19 cellular contexts compared by ENCODE assay signal in the genomic region with DNA sequence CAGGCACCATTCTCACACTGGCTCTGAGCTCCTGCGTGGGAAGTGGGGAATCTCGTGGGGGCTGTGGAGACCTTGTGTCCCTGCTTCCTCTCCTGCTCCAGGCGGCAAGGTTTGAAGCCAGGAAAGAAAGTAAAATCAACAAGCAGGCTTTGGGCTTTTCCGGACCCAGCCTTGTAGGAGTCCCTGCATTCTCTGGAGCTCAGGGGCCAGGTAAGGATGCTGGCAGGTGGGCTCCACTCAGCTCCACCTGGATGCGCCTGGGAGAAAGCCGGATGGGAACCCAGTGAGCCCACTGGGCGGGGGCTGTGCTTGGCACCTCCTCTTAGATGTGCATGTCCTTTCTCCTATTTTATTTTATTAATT.
DNase-seq lines count a peak whose midpoint lies in the region; ATAC-seq and TF ChIP-seq lines count a peak whose summit lies in the region.
"Had no signal": no experiment of that assay in that cellular context is flagged by ENCODE, and none has a peak within 500 bp of the region (broad histone marks: within the 10 kb centered on the region; RNA-seq: fewer than 3 reads in every experiment).

No MANE protein-coding gene starts in this region.

- H3K4me1 Mint-ChIP-seq in CD4-positive, alpha-beta memory T cell: peaks cover 0 to 2% (median 0%) of the 10 kb centered on the region in 4 donors
- H3K4me1 Mint-ChIP-seq: B cell had no signal

- TF ChIP-seq CTCF in SK-N-SH (IDR thresholded peaks at IDR 0.05): no peak
- TF ChIP-seq CTCF in spleen (IDR thresholded peaks at IDR 0.05 in 8 of 11, conservative IDR thresholded peaks at IDR 0.05 in 3 of 11): no peak
- no peak for TF ChIP-seq CTCF in left lung (IDR thresholded peaks at IDR 0.05)

- H3K27ac Mint-ChIP-seq in CD4-positive, alpha-beta memory T cell: peak overlapping the region in 1 of 7 donors; percentile 88
- H3K27ac Mint-ChIP-seq: B cell had no signal

- H2AFZ ChIP-seq in SK-N-SH (ENCODE audit: low read depth): no peak overlapping the region

- no peak for TF ChIP-seq RAD21 in SK-N-SH (IDR thresholded peaks at IDR 0.05; ENCODE audit: low read length)

- DNase-seq in SK-N-SH: peak; percentile 41
- DNase-seq in H7: peak; percentile 58
- peak; percentile 50 for DNase-seq in islet precursor cell
- DNase-seq in spleen: peak; percentile 33
- DNase-seq in left lung: no peak
- no peak for DNase-seq in NCI-H774 (lab: John Stamatoyannopoulos, UW)
- DNase-seq in CD4-positive, alpha-beta memory T cell: no peak
- DNase-seq: CD4-positive, CD25-positive, alpha-beta regulatory T cell; MG63; NCI-H1105 treated with DMSO at 0.1 percent for 48 hours; NCI-H1694 treated with DMSO at 0.1 percent for 48 hours; NCI-H526 treated with DMSO at 0.1 percent for 48 hours; NK-92 treated with Interleukin-12 subunit alpha and Interleukin-12 subunit beta, amount 100 ng/mL, for 24 hours; OCI-M1; RPMI8226 had no signal

- no peak for TF ChIP-seq EP300 in SK-N-SH (IDR thresholded peaks at IDR 0.05; ENCODE audit: borderline replicate concordance in 1 of 2, low read depth in 1 of 2, low read length in 1 of 2)

- TF ChIP-seq POLR2A in spleen (IDR thresholded peaks at IDR 0.05): no peak

- CTCF ChIA-PET in SK-N-SH (lab: Yijun Ruan, JAX): interaction anchor here (1.3 to 21.9 kb wide), 4 partner anchors 8 to 172 kb away, joined by 5 to 566 read pairs (median 6); no protein-coding TSS in a partner anchor
- CTCF ChIA-PET in CD4-positive, alpha-beta memory T cell (lab: Charles Lee; ENCODE audit: partially characterized antibody): no interaction called here

- no peak overlapping the region for H3K4me3 ChIP-seq in SK-N-SH (ENCODE audit: low read depth in 2 of 2, low read length in 1 of 2)
- H3K4me3 ChIP-seq in H7 (ENCODE audit: insufficient read depth, low read depth, low read length): no peak overlapping the region
- no peak overlapping the region for H3K4me3 ChIP-seq in spleen
- no peak overlapping the region for H3K4me3 ChIP-seq in left lung
- no peak overlapping the region for H3K4me3 ChIP-seq in CD4-positive, alpha-beta memory T cell (ENCODE audit: low read length in 2 of 2)
- H3K4me3 ChIP-seq: HAP-1, MG63 had no signal

- H3K79me2 ChIP-seq in SK-N-SH (ENCODE audit: insufficient read depth): no peaks in the 10 kb centered on the region

- peaks cover 0 to 6% (median 0%) of the 10 kb centered on the region in 8 donors for H3K9me3 Mint-ChIP-seq in CD4-positive, alpha-beta memory T cell
- H3K9me3 Mint-ChIP-seq: CD4-positive, CD25-positive, alpha-beta regulatory T cell had no signal

- H3K27ac ChIP-seq in SK-N-SH (ENCODE audit: low read depth in 2 of 2, low read length in 1 of 2) (no peak overlapping the region), spleen (no peak overlapping the region), left lung (no peak overlapping the region)
- H3K27ac ChIP-seq in CD4-positive, alpha-beta memory T cell (ENCODE audit: low read depth, low read length): no peak overlapping the region
- H3K27ac ChIP-seq: 22Rv1 had no signal

- no peaks in the 10 kb centered on the region for H3K27me3 ChIP-seq in SK-N-SH (ENCODE audit: insufficient read depth)
- H3K27me3 ChIP-seq in H7 (ENCODE audit: control insufficient read depth, insufficient read depth, low read length): no peaks in the 10 kb centered on the region
- H3K27me3 ChIP-seq in spleen (replicated peaks in 1 of 7): no peaks in the 10 kb centered on the region
- H3K27me3 ChIP-seq in left lung: no peaks in the 10 kb centered on the region
- H3K27me3 ChIP-seq in CD4-positive, alpha-beta memory T cell (ENCODE audit: insufficient read depth, low read length): no peaks in the 10 kb centered on the region
- H3K27me3 ChIP-seq: MG63 had no signal

- no peak overlapping the region for H3K9ac ChIP-seq in SK-N-SH

- POLR2A ChIA-PET in SK-N-SH (lab: Yijun Ruan, JAX): no interaction called here
- POLR2A ChIA-PET in CD4-positive, alpha-beta memory T cell (lab: Charles Lee; ENCODE audit: partially characterized antibody): interaction anchor here (0.6 to 1.4 kb wide), 4 partner anchors 51 to 525 kb away, joined by 3 read pairs; no protein-coding TSS in a partner anchor

- H3K36me3 ChIP-seq in SK-N-SH (replicated peaks in 1 of 2; ENCODE audit: control insufficient read depth in 1 of 2, insufficient read depth in 2 of 2, low read length in 1 of 2) (peaks cover 11 to 13% of the 10 kb centered on the region in 2 experiments), H7 (replicated peaks; ENCODE audit: control insufficient read depth, insufficient read depth, low read length) (peaks cover 3% of the 10 kb centered on the region), spleen (peaks cover 0 to 43% (median 32%) of the 10 kb centered on the region in 6 donors), left lung (peaks cover 0 to 35% of the 10 kb centered on the region in 2 donors)
- peaks cover 20% of the 10 kb centered on the region for H3K36me3 ChIP-seq in CD4-positive, alpha-beta memory T cell (ENCODE audit: insufficient read depth, low read length)
- H3K36me3 ChIP-seq: HAP-1 had no signal

- intact Hi-C loops in spleen (cut with DNase I; ENCODE audit: low total_unique reads) (no loop called here), left lung (cut with DNase I) (no loop called here)
- intact Hi-C loops in CD4-positive, alpha-beta memory T cell (cut with micrococcal nuclease): no loop called here

- H3K4me3 Mint-ChIP-seq in CD4-positive, alpha-beta memory T cell: no peak overlapping the region
- H3K4me3 Mint-ChIP-seq: B cell had no signal

- H3F3A ChIP-seq in SK-N-SH (replicated peaks; ENCODE audit: insufficient read depth): peaks cover 5% of the 10 kb centered on the region

- H3K4me2 ChIP-seq in SK-N-SH: no peak overlapping the region

- H3K36me3 Mint-ChIP-seq in CD4-positive, alpha-beta memory T cell: peaks cover 20 to 26% of the 10 kb centered on the region in 2 donors

- no peak for ATAC-seq in SK-N-SH treated with all-trans-retinoic acid at 6 μM for 48 hours
- no peak for ATAC-seq in left lung

- peaks cover 0 to 9% of the 10 kb centered on the region in 2 experiments; a peak in 1 of 4 replicates for H3K4me1 ChIP-seq in SK-N-SH (ENCODE audit: control insufficient read depth in 1 of 2, insufficient read depth in 2 of 2, low read depth in 1 of 2, low read length in 1 of 2)
- no peaks in the 10 kb centered on the region for H3K4me1 ChIP-seq in spleen
- no peaks in the 10 kb centered on the region for H3K4me1 ChIP-seq in left lung
- no peaks in the 10 kb centered on the region for H3K4me1 ChIP-seq in CD4-positive, alpha-beta memory T cell (ENCODE audit: insufficient read depth, low read length)
- H3K4me1 ChIP-seq: HAP-1 had no signal

- WGBS in SK-N-SH (ENCODE audit: low lambda C conversion rate): 100% methylated on average over 7 of the region's 7 CpGs
- 83 to 95% (median 85%) methylated on average over 5 to 7 of the region's 7 CpGs for WGBS in spleen, 5 donors

- no peaks in the 10 kb centered on the region for H3K9me2 ChIP-seq in SK-N-SH

- H3K9me3 ChIP-seq in SK-N-SH (no peaks in the 10 kb centered on the region), spleen (no peaks in the 10 kb centered on the region), left lung (no peaks in the 10 kb centered on the region)
- no peaks in the 10 kb centered on the region for H3K9me3 ChIP-seq in CD4-positive, alpha-beta memory T cell (ENCODE audit: control insufficient read depth in 1 of 2, low read length in 2 of 2)
- H3K9me3 ChIP-seq: HAP-1, MG63 had no signal

- no peaks in the 10 kb centered on the region for H4K20me1 ChIP-seq in SK-N-SH (ENCODE audit: insufficient read depth)

- no peaks in the 10 kb centered on the region for H3K27me3 Mint-ChIP-seq in CD4-positive, alpha-beta memory T cell
- H3K27me3 Mint-ChIP-seq: B cell; CD4-positive, CD25-positive, alpha-beta regulatory T cell had no signal

TF ChIP-seq in SK-N-SH, 30 proteins besides CTCF, POLR2A, EP300 and RAD21 (continues in another document):
- no peak for TF ChIP-seq SIN3A (IDR thresholded peaks at IDR 0.05; ENCODE audit: borderline replicate concordance, low read depth, low read length)
- TF ChIP-seq, protein P1, sequence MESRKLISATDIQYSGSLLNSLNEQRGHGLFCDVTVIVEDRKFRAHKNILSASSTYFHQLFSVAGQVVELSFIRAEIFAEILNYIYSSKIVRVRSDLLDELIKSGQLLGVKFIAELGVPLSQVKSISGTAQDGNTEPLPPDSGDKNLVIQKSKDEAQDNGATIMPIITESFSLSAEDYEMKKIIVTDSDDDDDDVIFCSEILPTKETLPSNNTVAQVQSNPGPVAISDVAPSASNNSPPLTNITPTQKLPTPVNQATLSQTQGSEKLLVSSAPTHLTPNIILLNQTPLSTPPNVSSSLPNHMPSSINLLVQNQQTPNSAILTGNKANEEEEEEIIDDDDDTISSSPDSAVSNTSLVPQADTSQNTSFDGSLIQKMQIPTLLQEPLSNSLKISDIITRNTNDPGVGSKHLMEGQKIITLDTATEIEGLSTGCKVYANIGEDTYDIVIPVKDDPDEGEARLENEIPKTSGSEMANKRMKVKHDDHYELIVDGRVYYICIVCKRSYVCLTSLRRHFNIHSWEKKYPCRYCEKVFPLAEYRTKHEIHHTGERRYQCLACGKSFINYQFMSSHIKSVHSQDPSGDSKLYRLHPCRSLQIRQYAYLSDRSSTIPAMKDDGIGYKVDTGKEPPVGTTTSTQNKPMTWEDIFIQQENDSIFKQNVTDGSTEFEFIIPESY (IDR thresholded peaks at IDR 0.05; ENCODE audit: borderline replicate concordance, low read depth): no peak
- no peak for TF ChIP-seq RCOR1 (IDR thresholded peaks at IDR 0.05; ENCODE audit: low read length)
- TF ChIP-seq FOXJ3 (CRISPR knock-in tag; IDR thresholded peaks at IDR 0.05): no peak

TF ChIP-seq in SK-N-SH treated with all-trans-retinoic acid at 6 μM for 48 hours, 23 proteins besides CTCF, POLR2A, EP300 and RAD21 (continues in another document):
- TF ChIP-seq, protein P2, sequence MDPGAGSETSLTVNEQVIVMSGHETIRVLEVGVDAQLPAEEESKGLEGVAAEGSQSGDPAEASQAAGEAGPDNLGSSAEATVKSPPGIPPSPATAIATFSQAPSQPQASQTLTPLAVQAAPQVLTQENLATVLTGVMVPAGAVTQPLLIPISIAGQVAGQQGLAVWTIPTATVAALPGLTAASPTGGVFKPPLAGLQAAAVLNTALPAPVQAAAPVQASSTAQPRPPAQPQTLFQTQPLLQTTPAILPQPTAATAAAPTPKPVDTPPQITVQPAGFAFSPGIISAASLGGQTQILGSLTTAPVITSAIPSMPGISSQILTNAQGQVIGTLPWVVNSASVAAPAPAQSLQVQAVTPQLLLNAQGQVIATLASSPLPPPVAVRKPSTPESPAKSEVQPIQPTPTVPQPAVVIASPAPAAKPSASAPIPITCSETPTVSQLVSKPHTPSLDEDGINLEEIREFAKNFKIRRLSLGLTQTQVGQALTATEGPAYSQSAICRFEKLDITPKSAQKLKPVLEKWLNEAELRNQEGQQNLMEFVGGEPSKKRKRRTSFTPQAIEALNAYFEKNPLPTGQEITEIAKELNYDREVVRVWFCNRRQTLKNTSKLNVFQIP (CRISPR knock-in tag; IDR thresholded peaks at IDR 0.05; ENCODE audit: borderline replicate concordance, low read depth): no peak
- no peak for TF ChIP-seq ZFP3 (CRISPR knock-in tag; IDR thresholded peaks at IDR 0.05)
- TF ChIP-seq ZNF8 (CRISPR knock-in tag; IDR thresholded peaks at IDR 0.05): no peak

Comparison
In these comparisons a context has a peak if more than half of its experiments do, and no peak if none do; other contexts are left out.
1. DNase-seq: peak in SK-N-SH (single experiment), H7 (single experiment), islet precursor cell (single experiment) and spleen (single experiment); none in left lung (0 of 2), NCI-H774 (single experiment) and CD4-positive, alpha-beta memory T cell (0 of 5).